ENCODE assay signal across 34 cellular contexts in the genomic region with DNA sequence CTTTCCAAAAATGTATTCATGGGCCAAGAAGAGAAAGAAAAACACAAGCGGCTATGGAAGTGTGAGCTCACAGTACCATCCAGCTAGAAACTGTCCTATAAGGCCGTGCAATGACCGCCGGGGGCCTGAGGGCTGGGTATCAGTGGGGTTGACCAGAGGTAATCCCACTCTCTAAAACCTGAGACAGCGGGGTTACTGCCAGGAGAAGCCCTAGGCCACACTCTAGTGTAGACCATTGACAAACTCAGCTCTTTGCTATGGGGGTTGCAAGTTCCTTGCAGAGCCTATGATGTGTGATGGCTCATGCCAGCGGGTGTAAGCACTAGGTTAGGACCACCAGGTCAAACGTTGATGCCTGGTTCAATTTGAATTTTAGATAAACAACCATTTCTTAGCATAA. TPM values are rescaled to one million over a fixed set of nuclear protein-coding genes. Genes with fewer than 3 reads are reported as not detected.
"Had no signal": no experiment of that assay in that cellular context is flagged by ENCODE, and none has a peak within 500 bp of the region (broad histone marks: within the 10 kb centered on the region; RNA-seq: fewer than 3 reads in every experiment).

No MANE protein-coding gene starts in this region.

- H3K27ac ChIP-seq: body of pancreas, breast epithelium, PC-9, RWPE1 had no signal

- H3K4me1 ChIP-seq: breast epithelium had no signal

- H3K9me3 ChIP-seq: body of pancreas, breast epithelium had no signal

- H3K4me3 Mint-ChIP-seq: activated CD4-positive, alpha-beta T cell treated with anti-CD3 and anti-CD28 coated beads, Interleukin-2, amount 10 ng/mL, durations not matched to agents 24 days and 14 days; activated CD8-positive, alpha-beta T cell treated with anti-CD3 and anti-CD28 coated beads for 36 hours; activated naive CD4-positive, alpha-beta T cell treated with anti-CD3 and anti-CD28 coated beads, Interleukin-2, amount 50 U/mL, for 24 hours; activated naive CD8-positive, alpha-beta T cell treated with anti-CD3 and anti-CD28 coated beads, Interleukin-2, amount 10 ng/mL, durations not matched to agents 7 days and 5 days had no signal

- H3K36me3 Mint-ChIP-seq: activated naive CD4-positive, alpha-beta T cell treated with anti-CD3 and anti-CD28 coated beads, Interleukin-2, amount 50 U/mL, for 24 hours; activated naive CD8-positive, alpha-beta T cell treated with anti-CD3 and anti-CD28 coated beads, Interleukin-2, amount 10 ng/mL, durations not matched to agents 7 days and 5 days had no signal

- H3K27me3 Mint-ChIP-seq: activated CD4-positive, alpha-beta T cell treated with anti-CD3 and anti-CD28 coated beads, Interleukin-2, amount 10 ng/mL, durations not matched to agents 24 days and 14 days; activated CD8-positive, alpha-beta T cell treated with anti-CD3 and anti-CD28 coated beads for 36 hours had no signal

- H3K4me3 ChIP-seq: body of pancreas, breast epithelium, PC-9 had no signal

- DNase-seq: activated CD4-positive, alpha-beta T cell treated with anti-CD3 and anti-CD28 coated beads, Interleukin-2, amount 10 ng/mL, durations not matched to agents 24 days and 14 days; activated CD4-positive, alpha-beta T cell treated with anti-CD3 and anti-CD28 coated beads, Interleukin-2, amount 50 U/mL, for 4 hours; activated CD8-positive, alpha-beta T cell treated with anti-CD3 and anti-CD28 coated beads for 36 hours; activated gamma-delta T cell; activated naive CD4-positive, alpha-beta T cell treated with Interleukin-2 at 50 U/mL for 16 hours; activated naive CD8-positive, alpha-beta T cell treated with anti-CD3 and anti-CD28 coated beads, Interleukin-2, amount 10 ng/mL, durations not matched to agents 7 days and 5 days; activated T-cell treated with anti-CD3 and anti-CD28 coated beads, Interleukin-2, amount 50 U/mL, for 1 hour; amygdala; body of pancreas; Kasumi-1; KG1; MM.1S; MV-4-11; NCI-H1092; NCI-H146; NCI-H187; NCI-H2029 treated with DMSO at 0.1 percent for 48 hours; NCI-H2107; NCI-H2171; NCI-H510A; NCI-H526; NCI-H748 treated with DMSO at 0.1 percent for 48 hours; PC-9; Right ventricle myocardium superior; SW 1271; T-helper 1 cell; T-helper 2 cell; T1000 had no signal

- H3K36me3 ChIP-seq: breast epithelium had no signal

- H3K27ac Mint-ChIP-seq: activated CD4-positive, alpha-beta T cell treated with anti-CD3 and anti-CD28 coated beads, Interleukin-2, amount 10 ng/mL, durations not matched to agents 24 days and 14 days; activated CD8-positive, alpha-beta T cell treated with anti-CD3 and anti-CD28 coated beads for 36 hours; activated naive CD4-positive, alpha-beta T cell treated with anti-CD3 and anti-CD28 coated beads, Interleukin-2, amount 50 U/mL, for 24 hours; activated naive CD8-positive, alpha-beta T cell treated with anti-CD3 and anti-CD28 coated beads, Interleukin-2, amount 10 ng/mL, durations not matched to agents 7 days and 5 days; activated T-helper 2 cell treated with anti-CD3 and anti-CD28 coated beads, Interferon-gamma antibody, Interleukin-2, Interleukin-4, amounts not matched to agents 10 μg/mL and 5 μg/mL and 100 μg/mL, durations not matched to agents 14 hours and 24 hours and 36 hours had no signal

- H3K9me3 Mint-ChIP-seq: activated CD8-positive, alpha-beta T cell treated with anti-CD3 and anti-CD28 coated beads for 36 hours; activated naive CD4-positive, alpha-beta T cell treated with anti-CD3 and anti-CD28 coated beads, Interleukin-2, amount 50 U/mL, for 24 hours; activated naive CD8-positive, alpha-beta T cell treated with anti-CD3 and anti-CD28 coated beads, Interleukin-2, amount 10 ng/mL, durations not matched to agents 7 days and 5 days; activated T-helper 2 cell treated with anti-CD3 and anti-CD28 coated beads, Interferon-gamma antibody, Interleukin-2, Interleukin-4, amounts not matched to agents 10 μg/mL and 5 μg/mL and 100 μg/mL, durations not matched to agents 14 hours and 24 hours and 36 hours had no signal

- H3K27me3 ChIP-seq: body of pancreas, breast epithelium had no signal

- ATAC-seq: activated CD8-positive, alpha-beta T cell treated with anti-CD3 and anti-CD28 coated beads for 36 hours; body of pancreas had no signal

RNA-seq across cellular contexts. Expression of a gene that starts 25.9 kb away (rescaled TPM):
- total RNA-seq: activated CD4-positive, alpha-beta T cell treated with anti-CD3 and anti-CD28 coated beads, Interleukin-2, amount 10 ng/mL, durations not matched to agents 24 days and 14 days; activated CD8-positive, alpha-beta memory T cell treated with anti-CD3 and anti-CD28 coated beads for 36 hours; activated CD8-positive, alpha-beta T cell treated with anti-CD3 and anti-CD28 coated beads for 36 hours; activated naive CD8-positive, alpha-beta T cell treated with anti-CD3 and anti-CD28 coated beads, Interleukin-2, amount 10 ng/mL, durations not matched to agents 7 days and 5 days; activated T-helper 2 cell treated with anti-CD3 and anti-CD28 coated beads, Interferon-gamma antibody, Interleukin-2, Interleukin-4, amounts not matched to agents 10 μg/mL and 5 μg/mL and 100 μg/mL, durations not matched to agents 14 hours and 24 hours and 36 hours; OCI-LY7 had no signal
